8 cellular contexts compared by ENCODE assay signal in the genomic region with DNA sequence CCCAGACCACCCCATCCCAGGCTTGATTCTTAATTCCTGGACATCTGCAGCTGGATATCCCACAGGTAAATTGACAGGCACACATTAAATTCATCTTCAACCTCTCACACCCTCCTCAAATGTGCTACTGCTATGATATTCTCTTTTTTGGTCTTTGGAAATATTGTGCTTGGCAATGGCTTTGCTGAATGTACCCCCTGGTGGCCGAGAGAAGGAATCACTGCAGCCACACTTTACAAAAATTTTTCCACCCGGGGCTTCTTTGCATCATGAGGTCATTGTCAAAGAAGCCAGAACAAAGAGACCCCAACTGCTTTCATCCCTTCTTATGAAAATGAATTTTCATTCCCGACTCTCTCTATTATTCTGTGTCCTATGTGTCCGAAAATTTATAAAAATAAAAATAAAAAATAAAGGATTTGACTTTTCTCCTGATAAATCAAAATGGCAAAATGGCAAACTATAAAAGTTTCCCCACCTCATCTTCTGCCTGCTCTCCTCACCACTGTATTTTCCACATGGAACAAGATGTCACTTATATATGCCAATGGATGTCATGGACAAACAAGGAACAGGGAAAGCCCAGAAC. TPM values are rescaled to one million over a fixed set of nuclear protein-coding genes. Genes with fewer than 3 reads are reported as not detected.
DNase-seq lines count a peak whose midpoint lies in the region; ATAC-seq and TF ChIP-seq lines count a peak whose summit lies in the region.

No MANE protein-coding gene starts in this region.

- H3K27ac Mint-ChIP-seq in memory B cell = no peak overlapping the region

- DNase-seq in Daoy (ENCODE audit: low read depth) (peak; percentile 17), NB4 (ENCODE audit: low read depth) (peak; percentile 41), breast epithelium (ENCODE audit: low spot score in 2 of 2) (no peak), memory B cell (ENCODE audit: low spot score in 2 of 2) (no peak), C1 segment of cervical spinal cord (lab: John Stamatoyannopoulos, UW) (no peak)

- no peaks in the 10 kb centered on the region for H3K36me3 Mint-ChIP-seq in memory B cell

- H3K4me1 Mint-ChIP-seq in memory B cell = no peaks in the 10 kb centered on the region

- H3K36me3 ChIP-seq in breast epithelium = no peaks in the 10 kb centered on the region

- no peak overlapping the region for H3K4me3 Mint-ChIP-seq in memory B cell

- H3K4me3 ChIP-seq in NB4 (ENCODE audit: low read depth, low read length) = no peak overlapping the region
- no peak overlapping the region for H3K4me3 ChIP-seq in breast epithelium

- no peak overlapping the region for H3K27ac ChIP-seq in breast epithelium

- TF ChIP-seq CTCF in NB4 (IDR thresholded peaks at IDR 0.05; ENCODE audit: low read depth, low read length) (peak; percentile 74), breast epithelium (IDR thresholded peaks at IDR 0.05) (peak in 2 of 3 donors; percentile 71 to 77)

- peaks cover 15% of the 10 kb centered on the region for H3K27me3 Mint-ChIP-seq in memory B cell

- intact Hi-C loops in breast epithelium (cut with DNase I; ENCODE audit: low total_unique reads) = no loop called here

- peak; percentile 82 for ATAC-seq in GM21390 (IDR thresholded peaks at IDR 0.05; ENCODE audit: unreplicated experiment)
- ATAC-seq in memory B cell (ENCODE audit: low read depth) = peak; percentile 54
- ATAC-seq in GM21367 (IDR thresholded peaks at IDR 0.05; ENCODE audit: unreplicated experiment) = no peak
- no peak for ATAC-seq in HG03045 (IDR thresholded peaks at IDR 0.05; ENCODE audit: unreplicated experiment)

- no peaks in the 10 kb centered on the region for H3K9me3 Mint-ChIP-seq in memory B cell

- TF ChIP-seq POLR2A in NB4 (IDR thresholded peaks at IDR 0.05; ENCODE audit: extremely low read depth, insufficient read length) (no peak), breast epithelium (IDR thresholded peaks at IDR 0.05) (no peak)

- no peaks in the 10 kb centered on the region for H3K4me1 ChIP-seq in breast epithelium

- no peaks in the 10 kb centered on the region for H3K9me3 ChIP-seq in breast epithelium

- H3K27me3 ChIP-seq in breast epithelium = no peaks in the 10 kb centered on the region

RNA-seq across cellular contexts. Expression of gene CYB5R2, which starts 15.0 kb away (rescaled TPM):
- 1.1 and 3.2 TPM in 2 replicates for total RNA-seq in Daoy (2014; rRNA removed; shearing (Covaris generic))
- 10 to 100 TPM in 2 of 3 donors, 1 to 10 TPM in 1; 9.8 to 32.1 (median 21.6) TPM for total RNA-seq in breast epithelium

RNA-seq across cellular contexts. Expression of gene OVCH2, which starts 17.9 kb away (rescaled TPM):
- not detected in 2 replicates for total RNA-seq in Daoy (2014; rRNA removed; shearing (Covaris generic))
- total RNA-seq in breast epithelium = 10 to 100 TPM in 1 of 3 donors, 1 to 10 TPM in 1, not detected in 1; 7.0 to 17.7 TPM

Comparison
In these comparisons a context has a peak if more than half of its experiments do, and no peak if none do; other contexts are left out.
1. DNase-seq: peak in Daoy (single experiment) and NB4 (single experiment); none in breast epithelium (0 of 2), memory B cell (0 of 2) and C1 segment of cervical spinal cord (0 of 14).
2. ATAC-seq: peak in GM21390 (single experiment) and memory B cell (single experiment); none in GM21367 (single experiment) and HG03045 (single experiment).